1 cellular context compared by ENCODE assay signal in the genomic region with DNA sequence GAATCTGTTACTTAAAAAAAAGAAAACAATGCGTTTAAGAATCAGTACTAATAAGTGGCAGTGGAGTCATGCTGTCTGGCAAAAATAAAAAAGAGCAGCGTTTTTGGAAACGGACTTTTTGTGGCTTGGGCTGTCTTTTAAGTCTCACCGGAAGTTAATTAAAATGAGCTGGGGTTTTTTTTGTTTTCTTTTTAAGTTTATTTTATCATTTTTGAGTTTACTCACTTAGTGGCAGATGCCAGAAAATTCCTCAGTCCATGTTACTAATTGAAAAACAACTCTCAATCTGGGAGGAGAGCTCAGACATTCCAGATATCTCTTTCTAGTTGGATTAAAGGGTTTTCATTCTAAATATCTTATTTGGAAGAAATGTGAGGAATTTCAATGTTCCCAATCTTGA.
TF ChIP-seq lines count a peak whose summit lies in the region.

No MANE protein-coding gene starts in this region.

TF ChIP-seq in HepG2, 621 proteins besides CTCF, POLR2A, EP300 and RAD21 (continued from another document):
- TF ChIP-seq ZNF142 (CRISPR knock-in tag; IDR thresholded peaks at IDR 0.05) (no peak), ZNF773 (CRISPR knock-in tag; IDR thresholded peaks at IDR 0.05; ENCODE audit: borderline replicate concordance) (no peak), ZFP36 (IDR thresholded peaks at IDR 0.05; ENCODE audit: borderline replicate concordance, low read depth, low read length, partially characterized antibody) (no peak), ELF1 (CRISPR knock-in tag; IDR thresholded peaks at IDR 0.05) (no peak), CC2D1A (CRISPR knock-in tag; IDR thresholded peaks at IDR 0.05) (no peak), NCOA1 (CRISPR knock-in tag; IDR thresholded peaks at IDR 0.05) (no peak), CCAR2 (optimal IDR thresholded peaks at IDR 0.05; ENCODE audit: low read depth, low read length) (no peak), ZNF10 (CRISPR knock-in tag; IDR thresholded peaks at IDR 0.05; ENCODE audit: borderline replicate concordance, low read depth) (no peak), SAFB2 (CRISPR knock-in tag; IDR thresholded peaks at IDR 0.05; ENCODE audit: borderline replicate concordance, low read depth) (no peak), ARHGAP35 (CRISPR knock-in tag; IDR thresholded peaks at IDR 0.05; ENCODE audit: borderline replicate concordance) (no peak), FOXA1 (IDR thresholded peaks at IDR 0.05) (no peak), FOXA1 (CRISPR knock-in tag; IDR thresholded peaks at IDR 0.05) (no peak), CENPT (CRISPR knock-in tag; IDR thresholded peaks at IDR 0.05; ENCODE audit: low read depth) (no peak)
- TF ChIP-seq, protein P1, sequence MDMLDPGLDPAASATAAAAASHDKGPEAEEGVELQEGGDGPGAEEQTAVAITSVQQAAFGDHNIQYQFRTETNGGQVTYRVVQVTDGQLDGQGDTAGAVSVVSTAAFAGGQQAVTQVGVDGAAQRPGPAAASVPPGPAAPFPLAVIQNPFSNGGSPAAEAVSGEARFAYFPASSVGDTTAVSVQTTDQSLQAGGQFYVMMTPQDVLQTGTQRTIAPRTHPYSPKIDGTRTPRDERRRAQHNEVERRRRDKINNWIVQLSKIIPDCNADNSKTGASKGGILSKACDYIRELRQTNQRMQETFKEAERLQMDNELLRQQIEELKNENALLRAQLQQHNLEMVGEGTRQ (IDR thresholded peaks at IDR 0.05; ENCODE audit: low read depth, low read length), result no peak
- TF ChIP-seq, protein P1 (CRISPR knock-in tag; IDR thresholded peaks at IDR 0.05; ENCODE audit: borderline replicate concordance), result no peak
- TF ChIP-seq, protein P2, sequence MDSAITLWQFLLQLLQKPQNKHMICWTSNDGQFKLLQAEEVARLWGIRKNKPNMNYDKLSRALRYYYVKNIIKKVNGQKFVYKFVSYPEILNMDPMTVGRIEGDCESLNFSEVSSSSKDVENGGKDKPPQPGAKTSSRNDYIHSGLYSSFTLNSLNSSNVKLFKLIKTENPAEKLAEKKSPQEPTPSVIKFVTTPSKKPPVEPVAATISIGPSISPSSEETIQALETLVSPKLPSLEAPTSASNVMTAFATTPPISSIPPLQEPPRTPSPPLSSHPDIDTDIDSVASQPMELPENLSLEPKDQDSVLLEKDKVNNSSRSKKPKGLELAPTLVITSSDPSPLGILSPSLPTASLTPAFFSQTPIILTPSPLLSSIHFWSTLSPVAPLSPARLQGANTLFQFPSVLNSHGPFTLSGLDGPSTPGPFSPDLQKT (CRISPR knock-in tag; IDR thresholded peaks at IDR 0.05; ENCODE audit: borderline replicate concordance), result no peak
TF ChIP-seq in HepG2: peak in this region for 0.
